In the genomic region with DNA sequence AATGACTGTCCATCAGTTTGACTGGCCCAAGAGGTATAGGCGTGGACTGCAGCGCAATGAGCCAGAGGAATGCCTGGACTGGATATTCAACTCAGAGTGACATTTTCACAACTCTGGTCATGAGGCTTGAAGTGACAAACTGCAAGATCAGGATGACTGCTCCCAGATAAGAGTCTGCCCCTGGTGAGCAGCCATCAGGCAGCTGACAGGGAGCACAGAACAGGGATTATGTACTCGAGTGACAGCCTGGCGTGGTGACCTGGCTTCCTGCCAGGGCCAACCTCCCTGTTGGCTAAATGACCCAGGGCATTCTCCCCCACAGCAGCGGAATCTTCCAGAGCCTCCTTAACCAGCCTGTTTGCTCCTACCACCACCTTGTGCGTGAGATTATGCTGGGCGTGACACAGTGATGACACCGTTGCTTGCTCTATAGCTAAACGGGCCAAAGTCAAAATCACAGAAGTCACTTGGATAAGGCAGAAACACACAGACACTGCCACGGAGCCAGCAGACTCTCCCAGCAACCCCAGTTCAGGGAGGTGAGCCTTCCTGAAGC, we compare ENCODE assay signal across 9 cellular contexts.
DNase-seq lines count a peak whose midpoint lies in the region; ATAC-seq and TF ChIP-seq lines count a peak whose summit lies in the region.
"Had no signal": no experiment of that assay in that cellular context is flagged by ENCODE, and none has a peak within 500 bp of the region (broad histone marks: within the 10 kb centered on the region; RNA-seq: fewer than 3 reads in every experiment).

No MANE protein-coding gene starts in this region.

- BruUV-seq in Calu3 (replicated peaks; lab: Mats Ljungman, UMichigan), result no TSS peak
- no TSS peak for BruUV-seq in mammary epithelial cell (replicated peaks; lab: Mats Ljungman, UMichigan)

- H3K4me3 ChIP-seq in mammary epithelial cell (replicated peaks in 1 of 3; ENCODE audit: insufficient read depth in 1 of 3, low read depth in 2 of 3, low read length in 3 of 3), result no peak overlapping the region
- H3K4me3 ChIP-seq in esophagus squamous epithelium, result no peak overlapping the region

- intact Hi-C loops in Calu3 (cut with micrococcal nuclease; ENCODE audit: unreplicated experiment) (no loop called here), mammary epithelial cell (cut with micrococcal nuclease) (no loop called here), CD14-positive monocyte (cut with micrococcal nuclease) (no loop called here), esophagus squamous epithelium (cut with DNase I) (no loop called here)

- no peak overlapping the region for H3K9ac ChIP-seq in mammary epithelial cell (ENCODE audit: insufficient read depth, low read length)

- TF ChIP-seq POLR2A in esophagus squamous epithelium (IDR thresholded peaks at IDR 0.05), result no peak

- no peak overlapping the region for H3K27ac Mint-ChIP-seq in Calu3 (ENCODE audit: unreplicated experiment)
- peak overlapping the region; percentile 58 to 84 (median 74) for H3K27ac Mint-ChIP-seq in nephron
- peak overlapping the region in 1 of 7 donors; percentile 50 for H3K27ac Mint-ChIP-seq in CD14-positive monocyte

- H4K20me1 ChIP-seq in mammary epithelial cell (ENCODE audit: insufficient read depth, low read length), result no peaks in the 10 kb centered on the region

- H3K27me3 Mint-ChIP-seq in Calu3 (ENCODE audit: unreplicated experiment) (no peaks in the 10 kb centered on the region), nephron (ENCODE audit: low read depth) (peaks cover 12% of the 10 kb centered on the region), CD14-positive monocyte (ENCODE audit: low read depth in 3 of 3) (peaks cover 0 to 3% (median 0%) of the 10 kb centered on the region in 3 donors)
- H3K27me3 Mint-ChIP-seq: stimulated activated naive CD8-positive, alpha-beta T cell treated with anti-CD3 and anti-CD28 coated beads, Interleukin-15, amount 100 ng/mL, for 72 hours had no signal

- H3K9me3 Mint-ChIP-seq in Calu3 (ENCODE audit: low read depth, unreplicated experiment), result no peaks in the 10 kb centered on the region
- no peaks in the 10 kb centered on the region for H3K9me3 Mint-ChIP-seq in nephron
- peaks cover 0 to 3% (median 0%) of the 10 kb centered on the region in 7 donors for H3K9me3 Mint-ChIP-seq in CD14-positive monocyte

- DNase-seq in Calu3 (peak; percentile 13), NCI-H2029 treated with DMSO at 0.1 percent for 48 hours (lab: John Stamatoyannopoulos, UW) (peak; percentile 79), cerebellar nuclear complex (lab: John Stamatoyannopoulos, UW) (peak; percentile 9 to 86), mammary epithelial cell (no peak), CD14-positive monocyte (ENCODE audit: low spot score) (no peak), esophagus squamous epithelium (lab: John Stamatoyannopoulos, UW) (no peak)
- DNase-seq: stimulated activated naive CD8-positive, alpha-beta T cell treated with anti-CD3 and anti-CD28 coated beads, Interleukin-15, amount 100 ng/mL, for 72 hours had no signal

- H3K4me3 Mint-ChIP-seq in Calu3 (ENCODE audit: low read depth, unreplicated experiment) (no peak overlapping the region), nephron (peak overlapping the region in 1 of 3 experiments; percentile 10), CD14-positive monocyte (no peak overlapping the region)
- H3K4me3 Mint-ChIP-seq: stimulated activated naive CD8-positive, alpha-beta T cell treated with anti-CD3 and anti-CD28 coated beads, Interleukin-15, amount 100 ng/mL, for 72 hours had no signal

- H3K4me1 ChIP-seq in mammary epithelial cell (ENCODE audit: insufficient read depth, low read length) (no peaks in the 10 kb centered on the region), esophagus squamous epithelium (peaks cover 0 to 11% (median 0%) of the 10 kb centered on the region in 3 donors)

- CTCF ChIA-PET in Calu3 (lab: Charles Lee), result no interaction called here
- CTCF ChIA-PET in mammary epithelial cell (lab: Charles Lee; ENCODE audit: low non-redundant PET), result no interaction called here

- no peak for TF ChIP-seq CTCF in Calu3 (IDR thresholded peaks at IDR 0.05; ENCODE audit: unreplicated experiment)
- TF ChIP-seq CTCF in nephron (IDR thresholded peaks at IDR 0.05; ENCODE audit: unreplicated experiment in 3 of 3), result no peak
- TF ChIP-seq CTCF in mammary epithelial cell (conservative IDR thresholded peaks at IDR 0.05 in 1 of 2, IDR thresholded peaks at IDR 0.05 in 1 of 2; ENCODE audit: extremely low read depth in 1 of 2, insufficient read depth in 1 of 2, low read depth in 1 of 2, low read length in 2 of 2), result no peak
- TF ChIP-seq CTCF in CD14-positive monocyte (IDR thresholded peaks at IDR 0.05), result no peak
- no peak for TF ChIP-seq CTCF in esophagus squamous epithelium (IDR thresholded peaks at IDR 0.05)

- ATAC-seq in HG02763 (IDR thresholded peaks at IDR 0.05; ENCODE audit: unreplicated experiment), result no peak
- ATAC-seq: stimulated activated naive CD8-positive, alpha-beta T cell treated with anti-CD3 and anti-CD28 coated beads, Interleukin-15, amount 100 ng/mL, for 72 hours had no signal

- no peak overlapping the region for H3K4me2 ChIP-seq in mammary epithelial cell (ENCODE audit: insufficient read depth, low read depth, low read length)

- H3K4me1 Mint-ChIP-seq in Calu3 (ENCODE audit: low read depth, unreplicated experiment) (no peaks in the 10 kb centered on the region), nephron (peaks cover 9% of the 10 kb centered on the region), CD14-positive monocyte (peaks cover 21% of the 10 kb centered on the region)

- no peaks in the 10 kb centered on the region for H3K79me2 ChIP-seq in mammary epithelial cell (ENCODE audit: insufficient read depth, low read length)

- H2AFZ ChIP-seq in mammary epithelial cell (ENCODE audit: low read depth, low read length), result no peak overlapping the region

- dilution Hi-C loops in mammary epithelial cell (cut with HindIII; ENCODE audit: low sequenced_read_pairs), result no loop called here

- in situ Hi-C loops in mammary epithelial cell (cut with MboI; ENCODE audit: low sequenced_read_pairs in 2 of 2), result no loop called here

- H3K36me3 ChIP-seq in mammary epithelial cell (ENCODE audit: insufficient read depth, low read length), result no peaks in the 10 kb centered on the region
- no peaks in the 10 kb centered on the region for H3K36me3 ChIP-seq in esophagus squamous epithelium

- 50% methylated on average over 6 of the region's 10 CpGs for WGBS in mammary epithelial cell (ENCODE audit: low coverage, missing lambda C conversion rate)
- WGBS in esophagus squamous epithelium, 2 donors, result 39 to 52% methylated on average over 6 to 9 of the region's 10 CpGs

- H3K36me3 Mint-ChIP-seq in Calu3 (ENCODE audit: insufficient read depth, unreplicated experiment) (no peaks in the 10 kb centered on the region), nephron (ENCODE audit: low read depth) (no peaks in the 10 kb centered on the region), CD14-positive monocyte (no peaks in the 10 kb centered on the region)

- H3K27ac ChIP-seq in mammary epithelial cell (ENCODE audit: insufficient read depth, low read depth, low read length) (no peak overlapping the region), esophagus squamous epithelium (no peak overlapping the region)

- H3K27me3 ChIP-seq in mammary epithelial cell (ENCODE audit: insufficient read depth, low read length), result no peaks in the 10 kb centered on the region
- no peaks in the 10 kb centered on the region for H3K27me3 ChIP-seq in esophagus squamous epithelium

- no peaks in the 10 kb centered on the region for H3K9me3 ChIP-seq in mammary epithelial cell (replicated peaks; ENCODE audit: insufficient read depth, low read length)
- H3K9me3 ChIP-seq in esophagus squamous epithelium, result no peaks in the 10 kb centered on the region

Comparison
In these comparisons a context has a peak if more than half of its experiments do, and no peak if none do; other contexts are left out.
1. DNase-seq: peak in Calu3 (single experiment), NCI-H2029 treated with DMSO at 0.1 percent for 48 hours (single experiment) and cerebellar nuclear complex (2 of 2); none in mammary epithelial cell (single experiment), CD14-positive monocyte (single experiment) and esophagus squamous epithelium (single experiment).